ENCODE assay signal across 16 cellular contexts in the genomic region with DNA sequence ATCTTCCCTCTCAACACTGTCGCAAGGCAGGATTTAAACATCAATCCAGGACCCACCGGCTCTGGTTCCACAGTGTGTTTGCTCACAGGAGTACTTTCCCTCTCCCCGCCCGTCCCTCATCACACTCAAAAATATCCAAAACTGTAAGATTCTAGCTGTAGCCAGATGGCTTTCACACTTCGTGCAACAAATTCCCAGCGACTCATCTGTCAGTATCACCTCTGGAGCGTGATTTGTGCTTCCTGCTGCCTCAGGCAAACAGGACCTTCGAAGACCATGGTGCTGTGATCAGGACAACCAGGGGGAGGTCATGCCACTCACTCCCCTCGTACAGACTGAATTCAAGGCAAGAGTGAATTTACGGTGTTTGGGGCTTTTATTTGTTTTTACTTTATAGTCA.
DNase-seq lines count a peak whose midpoint lies in the region; FAIRE-seq and TF ChIP-seq lines count a peak whose summit lies in the region.
"Had no signal": no experiment of that assay in that cellular context is flagged by ENCODE, and none has a peak within 500 bp of the region (broad histone marks: within the 10 kb centered on the region; RNA-seq: fewer than 3 reads in every experiment).

No MANE protein-coding gene starts in this region.

- H3K79me1 ChIP-seq in H1 (ENCODE audit: low read depth, low read length) (no peaks in the 10 kb centered on the region), mesenchymal stem cell (replicated peaks; ENCODE audit: low read length, poor library complexity, severe bottlenecking) (no peaks in the 10 kb centered on the region)

- no peak for FAIRE-seq in H1 (lab: Jason Lieb, UNC)
- FAIRE-seq: GM12878, GM18507 had no signal

- WGBS in H1 (ENCODE audit: extremely low coverage in 1 of 2, insufficient coverage in 1 of 2, insufficient read length in 1 of 2, insufficient replicate concordance in 2 of 2, low coverage in 1 of 2, low lambda C conversion rate in 2 of 2, missing lambda C conversion rate in 1 of 2), 2 experiments, result 81% methylated on average over 10 of the region's 10 CpGs; no CpG with 5 or more reads in 1 of the 2 experiments
- WGBS in mesenchymal stem cell, result 68% methylated on average over 9 of the region's 10 CpGs

- H2BK15ac ChIP-seq in H1 (ENCODE audit: low read length), result no peak overlapping the region
- no peak overlapping the region for H2BK15ac ChIP-seq in mesenchymal stem cell (ENCODE audit: low read depth, poor library complexity, severe bottlenecking)

- H3K27me3 ChIP-seq in H1 (replicated peaks in 1 of 4; ENCODE audit: control insufficient read depth in 3 of 4, extremely low read depth in 1 of 4, insufficient read depth in 3 of 4, low read length in 3 of 4), result no peaks in the 10 kb centered on the region
- no peaks in the 10 kb centered on the region for H3K27me3 ChIP-seq in mesenchymal stem cell (ENCODE audit: control insufficient read depth in 1 of 2, insufficient read depth in 1 of 2, low read length in 2 of 2)

- no peaks in the 10 kb centered on the region for H4K20me1 ChIP-seq in H1 (replicated peaks in 1 of 2; ENCODE audit: control insufficient read depth in 1 of 2, insufficient read depth in 2 of 2, low read length in 2 of 2)

- POLR2A ChIA-PET in H1 (lab: Charles Lee; ENCODE audit: partially characterized antibody), result no interaction called here

- no peak for TF ChIP-seq CTCF in H1 (IDR thresholded peaks at IDR 0.05; ENCODE audit: control extremely low read depth in 1 of 3, insufficient read depth in 1 of 3, low read depth in 1 of 3, low read length in 3 of 3)

- H3K27ac ChIP-seq in H1 (ENCODE audit: low read depth, low read length) (no peak overlapping the region), mesenchymal stem cell (ENCODE audit: low read length, poor library complexity, severe bottlenecking) (no peak overlapping the region)

- intact Hi-C loops in posterior vena cava (cut with DNase I), result no loop called here

- no peak overlapping the region for H3K4me2 ChIP-seq in H1 (ENCODE audit: insufficient read depth in 1 of 2, low read depth in 2 of 2, low read length in 2 of 2)
- no peak overlapping the region for H3K4me2 ChIP-seq in mesenchymal stem cell (ENCODE audit: low read length, poor library complexity, severe bottlenecking)
- H3K4me2 ChIP-seq: GM23338 had no signal

- CTCF ChIA-PET in H1 (lab: Charles Lee; ENCODE audit: partially characterized antibody), result interaction anchor here (1.2 kb wide), 1 partner anchor 161 kb away, joined by 4 read pairs; no protein-coding TSS in a partner anchor

- H3K9ac ChIP-seq in H1 (replicated peaks in 1 of 4; ENCODE audit: extremely low read depth in 1 of 4, low read depth in 3 of 4, low read length in 3 of 4) (no peak overlapping the region), mesenchymal stem cell (ENCODE audit: low read length) (no peak overlapping the region)

- TF ChIP-seq POLR2A in H1 (IDR thresholded peaks at IDR 0.05; ENCODE audit: control extremely low read depth in 1 of 2, low read depth in 2 of 2, low read length in 2 of 2), result no peak

- H2AK5ac ChIP-seq in H1 (ENCODE audit: low read depth, low read length), result no peak overlapping the region
- no peak overlapping the region for H2AK5ac ChIP-seq in mesenchymal stem cell (ENCODE audit: low read length, severe bottlenecking)

- no peak overlapping the region for H3K23ac ChIP-seq in H1 (ENCODE audit: insufficient read length)
- no peak overlapping the region for H3K23ac ChIP-seq in mesenchymal stem cell (ENCODE audit: low read length in 2 of 2)

- H4K8ac ChIP-seq in H1 (ENCODE audit: extremely low read depth, insufficient read depth, low read length) (no peak overlapping the region), mesenchymal stem cell (ENCODE audit: low read length) (no peak overlapping the region)

- no peak overlapping the region for H2BK20ac ChIP-seq in H1 (ENCODE audit: low read length)

- H3K14ac ChIP-seq in H1 (ENCODE audit: insufficient read length) (no peak overlapping the region), mesenchymal stem cell (ENCODE audit: low read length in 2 of 2) (no peak overlapping the region)

- no peak overlapping the region for H2AFZ ChIP-seq in H1 (ENCODE audit: low read length)
- H2AFZ ChIP-seq in mesenchymal stem cell (ENCODE audit: low read depth, low read length), result peak overlapping the region; percentile 39
- H2AFZ ChIP-seq: GM23338 had no signal

- no peak overlapping the region for H2BK120ac ChIP-seq in H1 (replicated peaks; ENCODE audit: low read depth, low read length)
- no peak overlapping the region for H2BK120ac ChIP-seq in mesenchymal stem cell (ENCODE audit: low read depth, low read length)

- DNase-seq in A172 (ENCODE audit: low spot score) (peak; percentile 67), RPMI7951 (ENCODE audit: low read depth) (peak; percentile 66), H1 (ENCODE audit: low read depth in 1 of 2, low spot score in 2 of 2) (no peak), mesenchymal stem cell (no peak), posterior vena cava (ENCODE audit: low spot score) (no peak), RPMI8226 (no peak)
- DNase-seq in activated CD8-positive, alpha-beta memory T cell treated with anti-CD3 and anti-CD28 coated beads, Interleukin-2, amount 50 U/mL, for 48 hours, result no peak
- DNase-seq: 8988T; ACHN; C1 segment of cervical spinal cord; CD4-positive, alpha-beta T cell; DMS79; H9 had no signal

- no peaks in the 10 kb centered on the region for H3K36me3 ChIP-seq in H1 (ENCODE audit: control insufficient read depth in 2 of 4, insufficient read depth in 4 of 4, low read length in 3 of 4)
- H3K36me3 ChIP-seq in mesenchymal stem cell (ENCODE audit: control insufficient read depth in 1 of 2, insufficient read depth in 2 of 2, low read depth in 1 of 2, low read length in 2 of 2), result no peaks in the 10 kb centered on the region

- TF ChIP-seq EP300 in H1 (IDR thresholded peaks at IDR 0.05; ENCODE audit: borderline replicate concordance in 1 of 2, low read depth in 2 of 2, low read length in 2 of 2), result no peak

- H2BK12ac ChIP-seq in H1 (ENCODE audit: low read depth, low read length) (0 out of 2 replicates have a peak overlapping the region, but pooled peaks have one; percentile 39), mesenchymal stem cell (ENCODE audit: low read length in 2 of 2) (no peak overlapping the region)

- H3K4me1 ChIP-seq in H1 (replicated peaks in 1 of 4; ENCODE audit: control insufficient read depth in 3 of 4, insufficient read depth in 4 of 4, low read length in 3 of 4) (no peaks in the 10 kb centered on the region), mesenchymal stem cell (ENCODE audit: control insufficient read depth, insufficient read depth, low read depth, low read length) (no peaks in the 10 kb centered on the region)

- H3K79me2 ChIP-seq in H1 (ENCODE audit: control insufficient read depth in 1 of 2, insufficient read depth in 2 of 2, low read length in 2 of 2), result no peaks in the 10 kb centered on the region

- TF ChIP-seq RAD21 in H1 (IDR thresholded peaks at IDR 0.05 in 1 of 2, conservative IDR thresholded peaks at IDR 0.05 in 1 of 2; ENCODE audit: low read depth in 2 of 2, low read length in 2 of 2), result no peak

- H3K18ac ChIP-seq in H1 (ENCODE audit: extremely low read depth, low read length) (no peak overlapping the region), mesenchymal stem cell (ENCODE audit: low read depth in 1 of 2, low read length in 2 of 2) (no peak overlapping the region)

- H2BK5ac ChIP-seq in H1 (ENCODE audit: low read depth, low read length) (no peak overlapping the region), mesenchymal stem cell (ENCODE audit: low read depth, low read length, poor library complexity, severe bottlenecking) (no peak overlapping the region)

- H3K23me2 ChIP-seq in H1 (ENCODE audit: low read depth, low read length), result no peaks in the 10 kb centered on the region

- H3K4ac ChIP-seq in H1 (replicated peaks; ENCODE audit: insufficient read length, low read depth, low read length) (no peak overlapping the region), mesenchymal stem cell (ENCODE audit: low read depth in 1 of 2, low read length in 2 of 2) (no peak overlapping the region)

- H4K91ac ChIP-seq in H1 (replicated peaks; ENCODE audit: insufficient read length, low read length) (no peak overlapping the region), mesenchymal stem cell (ENCODE audit: low read length) (no peak overlapping the region)

- no peaks in the 10 kb centered on the region for H3K9me3 ChIP-seq in H1 (ENCODE audit: insufficient read depth in 2 of 2, low read depth in 1 of 2, low read length in 1 of 2)
- no peaks in the 10 kb centered on the region for H3K9me3 ChIP-seq in mesenchymal stem cell (ENCODE audit: control insufficient read depth, low read length)

- H4K5ac ChIP-seq in H1 (ENCODE audit: insufficient read length, low read depth, low read length), result no peak overlapping the region

- H3K56ac ChIP-seq in H1 (replicated peaks; ENCODE audit: insufficient read length, low read depth, low read length), result no peak overlapping the region

- H3K4me3 ChIP-seq in H1 (ENCODE audit: extremely low read depth in 1 of 4, insufficient read depth in 2 of 4, low read depth in 3 of 4, low read length in 4 of 4) (no peak overlapping the region), mesenchymal stem cell (ENCODE audit: insufficient read depth in 1 of 2, low read depth in 1 of 2, low read length in 2 of 2) (no peak overlapping the region)
- H3K4me3 ChIP-seq: GM12878, GM23338 had no signal

TF ChIP-seq in H1, 55 proteins besides CTCF, POLR2A, EP300 and RAD21 (continues in another document):
- TF ChIP-seq POLR2AphosphoS5 (IDR thresholded peaks at IDR 0.05; ENCODE audit: low read depth, low read length) (no peak), EZH2 (IDR thresholded peaks at IDR 0.05; ENCODE audit: low read depth, low read length, severe bottlenecking) (no peak), GABPA (IDR thresholded peaks at IDR 0.05; ENCODE audit: borderline replicate concordance, insufficient read depth, low read length) (no peak), ATF2 (IDR thresholded peaks at IDR 0.05; ENCODE audit: low read length) (no peak), CBX5 (IDR thresholded peaks at IDR 0.05; ENCODE audit: low read depth, low read length) (no peak), SAP30 (IDR thresholded peaks at IDR 0.05; ENCODE audit: insufficient read depth, insufficient replicate concordance, low read length) (no peak), SIRT6 (IDR thresholded peaks at IDR 0.05; ENCODE audit: low read length) (no peak), TAF1 (IDR thresholded peaks at IDR 0.05; ENCODE audit: low read depth, low read length) (no peak), SP4 (IDR thresholded peaks at IDR 0.05; ENCODE audit: low read length) (no peak)

Comparison
In these comparisons a context has a peak if more than half of its experiments do, and no peak if none do; other contexts are left out.
1. DNase-seq: peak in A172 (single experiment) and RPMI7951 (single experiment); none in H1 (0 of 2), mesenchymal stem cell (single experiment), posterior vena cava (single experiment), activated CD8-positive, alpha-beta memory T cell treated with anti-CD3 and anti-CD28 coated beads, Interleukin-2, amount 50 U/mL, for 48 hours (single experiment) and RPMI8226 (single experiment).